In genomic region chr1:21857142-21857839, GRCh38 we compare ENCODE assay signal across 1 cellular context.
TF ChIP-seq lines count a peak whose summit lies in the region.

No MANE protein-coding gene starts in this region.

TF ChIP-seq in HepG2, 621 proteins besides CTCF, POLR2A, EP300 and RAD21 (continued from another document):
- TF ChIP-seq ZBTB33 (CRISPR knock-in tag; IDR thresholded peaks at IDR 0.05) (no peak), ZNF230 (CRISPR knock-in tag; IDR thresholded peaks at IDR 0.05) (no peak), ZNF605 (CRISPR knock-in tag; IDR thresholded peaks at IDR 0.05) (no peak), FOSL2 (CRISPR knock-in tag; IDR thresholded peaks at IDR 0.05) (no peak), SMARCE1 (IDR thresholded peaks at IDR 0.05; ENCODE audit: borderline replicate concordance) (no peak), ZNF383 (CRISPR knock-in tag; IDR thresholded peaks at IDR 0.05; ENCODE audit: borderline replicate concordance) (no peak), ZNF672 (CRISPR knock-in tag; IDR thresholded peaks at IDR 0.05) (no peak), RFX3 (CRISPR knock-in tag; IDR thresholded peaks at IDR 0.05) (no peak), MIER3 (CRISPR knock-in tag; IDR thresholded peaks at IDR 0.05; ENCODE audit: borderline replicate concordance) (no peak), IRF1 (CRISPR knock-in tag; IDR thresholded peaks at IDR 0.05; ENCODE audit: low read depth) (no peak)
